ENCODE assay signal across 16 cellular contexts in genomic region chr6:125816828-125817280, GRCh38. TPM values are rescaled to one million over a fixed set of nuclear protein-coding genes. Genes with fewer than 3 reads are reported as not detected.
DNase-seq lines count a peak whose midpoint lies in the region; FAIRE-seq and TF ChIP-seq lines count a peak whose summit lies in the region.
"Had no signal": no experiment of that assay in that cellular context is flagged by ENCODE, and none has a peak within 500 bp of the region (broad histone marks: within the 10 kb centered on the region; RNA-seq: fewer than 3 reads in every experiment).

No MANE protein-coding gene starts in this region.

- no peaks in the 10 kb centered on the region for H3K9me3 ChIP-seq in SJCRH30 (replicated peaks)
- H3K9me3 ChIP-seq: BE2C, MG63 had no signal

- H3K4me3 ChIP-seq in ACC112 (ENCODE audit: low read depth, low read length) (peak overlapping the region; percentile 10; the same call in 1 of the 2 replicates), fibroblast of mammary gland (ENCODE audit: control insufficient read depth, low read depth, low read length) (no peak overlapping the region), SJCRH30 (no peak overlapping the region)
- H3K4me3 ChIP-seq: MG63 had no signal

- DNase-seq in EH (ENCODE audit: low read depth) (peak; percentile 32), HTR-8/SVneo (ENCODE audit: insufficient read length, low spot score) (no peak), fibroblast of mammary gland (ENCODE audit: low read depth) (peak; percentile 27), NK-92 (lab: John Stamatoyannopoulos, UW; ENCODE audit: unreplicated experiment) (no peak), SJCRH30 (no peak), ecto neural progenitor cell (ENCODE audit: low spot score) (no peak)
- DNase-seq: BE2C; CD8-positive, alpha-beta memory T cell; GOT3; MG63; NCI-H1105; NCI-H1694 treated with DMSO at 0.1 percent for 48 hours; NCI-H345; Right ventricle myocardium superior had no signal

- peak; percentile 23 for FAIRE-seq in HTR-8/SVneo (lab: Jason Lieb, UNC)

- H3K36me3 ChIP-seq in ACC112 (ENCODE audit: insufficient read depth, low read length) (peaks cover 6% of the 10 kb centered on the region; the same call in 1 of the 2 replicates), SJCRH30 (no peaks in the 10 kb centered on the region)
- H3K36me3 ChIP-seq: MG63 had no signal

- no peak overlapping the region for H2AFZ ChIP-seq in ACC112 (ENCODE audit: low read length, unreplicated experiment)

- no peak for TF ChIP-seq CTCF in fibroblast of mammary gland (conservative IDR thresholded peaks at IDR 0.05; ENCODE audit: control insufficient read depth, insufficient read depth, low read depth, low read length)

- H3K79me2 ChIP-seq in ACC112 (ENCODE audit: control insufficient read depth, insufficient read depth, low read length, unreplicated experiment): peaks cover 46% of the 10 kb centered on the region

- H3K4me1 ChIP-seq in ACC112 (ENCODE audit: control insufficient read depth, insufficient read depth, low read length, unreplicated experiment): peaks cover 64% of the 10 kb centered on the region
- peaks cover 10% of the 10 kb centered on the region for H3K4me1 ChIP-seq in SJCRH30

- H3K27me3 ChIP-seq in ACC112 (ENCODE audit: insufficient read depth, low read length): no peaks in the 10 kb centered on the region
- H3K27me3 ChIP-seq in SJCRH30: no peaks in the 10 kb centered on the region
- H3K27me3 ChIP-seq: BE2C, MG63 had no signal

- H3K27ac ChIP-seq in ACC112 (ENCODE audit: low read depth, low read length): no peak overlapping the region
- no peak overlapping the region for H3K27ac ChIP-seq in SJCRH30
- H3K27ac ChIP-seq: KMS-11 had no signal

RNA-seq across cellular contexts. Expression of gene NCOA7, which starts 26.1 kb away (rescaled TPM):
- total RNA-seq in SJCRH30 (2014; rRNA removed; shearing (Covaris generic)): 3.8 and 4.1 TPM in 2 replicates

Comparison
In these comparisons a context has a peak if more than half of its experiments do, and no peak if none do; other contexts are left out.
1. DNase-seq: peak in EH (single experiment) and fibroblast of mammary gland (single experiment); none in HTR-8/SVneo (single experiment), NK-92 (single experiment), SJCRH30 (0 of 2) and ecto neural progenitor cell (single experiment).